ENCODE assay signal across 10 cellular contexts in the genomic region with DNA sequence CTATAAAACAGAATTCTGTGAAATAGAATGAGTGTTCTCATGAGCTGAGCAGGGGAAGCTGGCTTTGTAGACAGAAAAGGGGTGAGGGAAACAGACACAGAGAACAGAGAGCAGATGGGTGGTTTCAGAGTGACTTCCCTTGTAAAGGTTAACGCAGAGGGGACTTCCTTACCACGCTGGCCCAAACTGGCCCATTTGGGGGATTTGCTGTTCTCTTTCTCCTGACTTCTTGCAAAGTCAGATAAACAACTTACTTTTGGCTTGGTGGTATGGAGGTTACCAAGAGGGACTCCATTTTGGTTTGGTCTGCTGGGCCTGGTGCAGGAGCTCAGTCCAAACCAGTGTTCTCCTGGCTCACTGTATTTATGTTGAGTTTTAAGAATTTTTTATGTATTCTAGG. TPM values are rescaled to one million over a fixed set of nuclear protein-coding genes. Genes with fewer than 3 reads are reported as not detected.
A peak's percentile ranks its signal among the peaks of the same experiment; 100 is the strongest.
DNase-seq lines count a peak whose midpoint lies in the region; ATAC-seq and TF ChIP-seq lines count a peak whose summit lies in the region.
"Had no signal": no experiment of that assay in that cellular context is flagged by ENCODE, and none has a peak within 500 bp of the region (broad histone marks: within the 10 kb centered on the region; RNA-seq: fewer than 3 reads in every experiment).

No MANE protein-coding gene starts in this region.

- intact Hi-C loops in PC-3 (cut with micrococcal nuclease), result loop anchor here (5.0 kb wide), 1 partner anchor 37 kb away; no protein-coding TSS in a partner anchor

- ATAC-seq in GM21723 (IDR thresholded peaks at IDR 0.05; ENCODE audit: unreplicated experiment), result peak; percentile 58
- no peak for ATAC-seq in PC-3
- peak; percentile 84 to 93 for ATAC-seq in naive thymus-derived CD8-positive, alpha-beta T cell
- ATAC-seq in GM21526 (IDR thresholded peaks at IDR 0.05; ENCODE audit: low FRiP score, unreplicated experiment), result no peak
- ATAC-seq in GM18873 (IDR thresholded peaks at IDR 0.05; ENCODE audit: low FRiP score, unreplicated experiment), result no peak
- ATAC-seq: gastroesophageal sphincter had no signal

- H3K9me2 ChIP-seq in PC-3 (replicated peaks; ENCODE audit: low read length), result no peaks in the 10 kb centered on the region

- no peak overlapping the region for H3K9ac ChIP-seq in PC-3 (ENCODE audit: low read length)
- H3K9ac ChIP-seq: GM23248 had no signal

- H3K36me3 Mint-ChIP-seq in naive thymus-derived CD8-positive, alpha-beta T cell, result peaks cover 0 to 37% (median 28%) of the 10 kb centered on the region in 3 donors

- H3K4me2 ChIP-seq in PC-3 (ENCODE audit: low read length), result no peak overlapping the region

- BruUV-seq in PC-3 (replicated peaks; lab: Mats Ljungman, UMichigan), result no TSS peak

- no peaks in the 10 kb centered on the region for H4K20me1 ChIP-seq in PC-3 (ENCODE audit: low read length)

- peak overlapping the region; percentile 23 for H3K27ac ChIP-seq in PC-3 (ENCODE audit: low read length)
- H3K27ac ChIP-seq: gastroesophageal sphincter, GM23248 had no signal

- no peak overlapping the region for H2AFZ ChIP-seq in PC-3 (ENCODE audit: low read length)
- H2AFZ ChIP-seq: GM23248 had no signal

- H3K4me1 ChIP-seq in PC-3 (ENCODE audit: insufficient read depth, low read length), result peaks cover 11% of the 10 kb centered on the region

- H3K27me3 ChIP-seq in PC-3 (ENCODE audit: low read length), result no peaks in the 10 kb centered on the region
- H3K27me3 ChIP-seq: gastroesophageal sphincter had no signal

- TF ChIP-seq CTCF in GM13977 (IDR thresholded peaks at IDR 0.05; ENCODE audit: extremely low read depth, insufficient read depth, missing control alignments) (no peak), PC-3 (conservative IDR thresholded peaks at IDR 0.05; ENCODE audit: low read depth, low read length) (no peak)

- H3K36me3 ChIP-seq in PC-3 (ENCODE audit: low read depth, low read length), result peaks cover 30% of the 10 kb centered on the region

- no peaks in the 10 kb centered on the region for H3K9me3 ChIP-seq in PC-3 (ENCODE audit: low read length)
- H3K9me3 ChIP-seq: gastroesophageal sphincter had no signal

- POLR2A ChIA-PET in PC-3 (lab: Charles Lee; ENCODE audit: unreplicated experiment), result no interaction called here
- POLR2A ChIA-PET in naive thymus-derived CD8-positive, alpha-beta T cell (lab: Charles Lee), result interaction anchor here (0.7 kb wide), 1 partner anchor 12 kb away, joined by 3 read pairs; no protein-coding TSS in a partner anchor

- H3K4me1 Mint-ChIP-seq in naive thymus-derived CD8-positive, alpha-beta T cell, result peaks cover 19 to 31% (median 28%) of the 10 kb centered on the region in 4 donors

- H3K27ac Mint-ChIP-seq in naive thymus-derived CD8-positive, alpha-beta T cell, result peak overlapping the region; percentile 58 to 89 (median 82)

- no peaks in the 10 kb centered on the region for H3K27me3 Mint-ChIP-seq in naive thymus-derived CD8-positive, alpha-beta T cell

- H3K79me2 ChIP-seq in PC-3 (ENCODE audit: low read length), result peaks cover 67% of the 10 kb centered on the region

- H3K4me3 ChIP-seq in PC-3 (ENCODE audit: low read length), result no peak overlapping the region
- H3K4me3 ChIP-seq: gastroesophageal sphincter, GM23248 had no signal

- CTCF ChIA-PET in PC-3 (lab: Charles Lee), result no interaction called here

- DNase-seq in GM13977 (ENCODE audit: low spot score), result peak; percentile 69
- no peak for DNase-seq in PC-3
- DNase-seq in naive thymus-derived CD8-positive, alpha-beta T cell, result peak in 6 of 10 donors; percentile 13 to 55 (median 27)
- no peak for DNase-seq in NCI-H2227 treated with DMSO at 0.1 percent for 48 hours (lab: John Stamatoyannopoulos, UW)
- DNase-seq in SKM-1 (lab: John Stamatoyannopoulos, UW; ENCODE audit: unreplicated experiment), result no peak
- DNase-seq: GM23248 had no signal

- in situ Hi-C loops in GM13977 (cut with MboI; ENCODE audit: low pct_unique_long_range_greater_than_20kb, low sequenced_read_pairs, unreplicated experiment), result no loop called here

- H3K4me3 Mint-ChIP-seq in naive thymus-derived CD8-positive, alpha-beta T cell, result peak overlapping the region in 9 of 10 donors; percentile 9 to 73 (median 38)

- H3K9me3 Mint-ChIP-seq in naive thymus-derived CD8-positive, alpha-beta T cell, result no peaks in the 10 kb centered on the region

- H3F3A ChIP-seq in PC-3 (ENCODE audit: low read length, unreplicated experiment), result no peaks in the 10 kb centered on the region

RNA-seq across cellular contexts. Expression of a gene that starts 48.4 kb away (rescaled TPM):
- total RNA-seq in PC-3 (2014; rRNA removed), result 39.8 and 50.9 TPM in 2 replicates
- 10 to 100 TPM; 26.5 to 32.9 TPM for total RNA-seq in naive thymus-derived CD8-positive, alpha-beta T cell
- polyA plus RNA-seq in naive thymus-derived CD8-positive, alpha-beta T cell, result 1 to 10 TPM; 7.7 to 9.5 (median 8.9) TPM

Comparison
In these comparisons a context has a peak if more than half of its experiments do, and no peak if none do; other contexts are left out.
1. DNase-seq: peak in GM13977 (single experiment) and naive thymus-derived CD8-positive, alpha-beta T cell (6 of 10); none in PC-3 (single experiment), NCI-H2227 treated with DMSO at 0.1 percent for 48 hours (single experiment) and SKM-1 (single experiment).
2. ATAC-seq: peak in GM21723 (single experiment) and naive thymus-derived CD8-positive, alpha-beta T cell (2 of 2); none in PC-3 (single experiment), GM21526 (single experiment) and GM18873 (single experiment).